ENCODE assay signal across 19 cellular contexts in genomic region chr12:117882181-117882580, GRCh38.
DNase-seq lines count a peak whose midpoint lies in the region; ATAC-seq, FAIRE-seq and TF ChIP-seq lines count a peak whose summit lies in the region.
"Had no signal": no experiment of that assay in that cellular context is flagged by ENCODE, and none has a peak within 500 bp of the region (broad histone marks: within the 10 kb centered on the region; RNA-seq: fewer than 3 reads in every experiment).

No MANE protein-coding gene starts in this region.

- DNase-seq in IMR-90 (no peak), SW480 (ENCODE audit: low spot score) (peak; percentile 42), epithelial cell of esophagus (ENCODE audit: low read depth) (peak; percentile 18), urothelium cell line (ENCODE audit: low spot score) (peak; percentile 18), NCI-H1092 (lab: John Stamatoyannopoulos, UW) (no peak), posterior vena cava (ENCODE audit: low spot score) (no peak), EL (no peak), retina (no peak)
- DNase-seq: ACHN; BE2C; C1 segment of cervical spinal cord; CD4-positive, alpha-beta T cell; DMS153; DMS79; GF-D8; HCEC 1CT; KG1 had no signal

- CTCF ChIA-PET in IMR-90 (lab: Yijun Ruan, JAX): no interaction called here

- no TSS peak for BruUV-seq in IMR-90 (replicated peaks; lab: Mats Ljungman, UMichigan)

- WGBS in IMR-90 (ENCODE audit: extremely low coverage in 2 of 2, insufficient read length in 1 of 2), 2 experiments: no CpG with 5 or more reads among the region's 1 CpG

- no peak overlapping the region for H4K5ac ChIP-seq in IMR-90 (ENCODE audit: low read depth, low read length)

- H4K91ac ChIP-seq in IMR-90 (ENCODE audit: insufficient read depth, low read depth, low read length): no peak overlapping the region

- TF ChIP-seq RAD21 in IMR-90 (IDR thresholded peaks at IDR 0.05; ENCODE audit: low read length): no peak

- POLR2A ChIA-PET in IMR-90 (lab: Charles Lee; ENCODE audit: unreplicated experiment): no interaction called here

- H2AK9ac ChIP-seq in IMR-90 (replicated peaks; ENCODE audit: low read depth, low read length, poor library complexity): no peak overlapping the region

- no peaks in the 10 kb centered on the region for H3K4me1 ChIP-seq in IMR-90 (ENCODE audit: control insufficient read depth, insufficient read depth, low read length)
- H3K4me1 ChIP-seq: BE2C had no signal

- H3K9me1 ChIP-seq in IMR-90 (ENCODE audit: insufficient read depth, low read length): no peaks in the 10 kb centered on the region

- no peak overlapping the region for H3K4ac ChIP-seq in IMR-90 (ENCODE audit: low read depth, low read length)

- H4K8ac ChIP-seq in IMR-90 (ENCODE audit: low read depth in 2 of 2, low read length in 2 of 2): no peak overlapping the region

- no peaks in the 10 kb centered on the region for H3K36me3 ChIP-seq in IMR-90 (ENCODE audit: control insufficient read depth, insufficient read depth, low read length)
- H3K36me3 ChIP-seq: BE2C had no signal

- H2AK5ac ChIP-seq in IMR-90 (ENCODE audit: low read depth, low read length): no peak overlapping the region

- no peak overlapping the region for H2BK120ac ChIP-seq in IMR-90 (ENCODE audit: low read depth, low read length)

- H3K27ac ChIP-seq in IMR-90 (ENCODE audit: insufficient read depth, low read length): no peak overlapping the region

- H3K4me2 ChIP-seq in IMR-90 (ENCODE audit: low read depth, low read length): no peak overlapping the region

- no peaks in the 10 kb centered on the region; the same call in 1 of the 2 replicates for H3K27me3 ChIP-seq in IMR-90 (ENCODE audit: control insufficient read depth, insufficient read depth, low read length)

- no peak for TF ChIP-seq CTCF in IMR-90 (conservative IDR thresholded peaks at IDR 0.05; ENCODE audit: low read depth, low read length)
- no peak for TF ChIP-seq CTCF in epithelial cell of esophagus (IDR thresholded peaks at IDR 0.05; ENCODE audit: insufficient read depth, low read depth, low read length, missing control alignments)

- H3K14ac ChIP-seq in IMR-90 (replicated peaks; ENCODE audit: low read depth, low read length): no peak overlapping the region

- no peak overlapping the region for H2AFZ ChIP-seq in IMR-90 (replicated peaks; ENCODE audit: low read length, poor library complexity)

- H2BK20ac ChIP-seq in IMR-90 (ENCODE audit: low read depth, low read length): no peak overlapping the region

- peak; percentile 50 for FAIRE-seq in urothelium cell line (lab: Jason Lieb, UNC)
- FAIRE-seq: A204.1, H54 had no signal

- no peak overlapping the region for H2BK15ac ChIP-seq in IMR-90 (ENCODE audit: low read depth, low read length)

- H3K18ac ChIP-seq in IMR-90 (ENCODE audit: low read depth, low read length): no peak overlapping the region

- intact Hi-C loops in IMR-90 (cut with micrococcal nuclease): no loop called here
- intact Hi-C loops in posterior vena cava (cut with DNase I): no loop called here

- no peak overlapping the region for H3K9ac ChIP-seq in IMR-90 (ENCODE audit: low read depth, low read length)

- no peak overlapping the region for H3K4me3 ChIP-seq in IMR-90 (ENCODE audit: insufficient read depth, low read depth, low read length)
- H3K4me3 ChIP-seq in epithelial cell of esophagus (ENCODE audit: low read length): no peak overlapping the region

- no peak for TF ChIP-seq POLR2A in IMR-90 (IDR thresholded peaks at IDR 0.05; ENCODE audit: low read depth, low read length)

- no peaks in the 10 kb centered on the region for H3K79me1 ChIP-seq in IMR-90 (ENCODE audit: low read depth in 1 of 2, low read length in 2 of 2)

- no peaks in the 10 kb centered on the region for H3K9me3 ChIP-seq in IMR-90 (ENCODE audit: control insufficient read depth, insufficient read depth, low read length)
- H3K9me3 ChIP-seq: BE2C had no signal

- peak overlapping the region; percentile 26 for H2BK5ac ChIP-seq in IMR-90 (ENCODE audit: low read depth, low read length, poor library complexity, severe bottlenecking)

- ATAC-seq in IMR-90 (ENCODE audit: low read depth): no peak

- no peaks in the 10 kb centered on the region for H4K20me1 ChIP-seq in IMR-90 (ENCODE audit: insufficient read depth, low read length)

- no peak overlapping the region for H3K23ac ChIP-seq in IMR-90 (ENCODE audit: low read depth, low read length)

- in situ Hi-C loops in IMR-90 (cut with MboI; ENCODE audit: low sequenced_read_pairs): no loop called here

- dilution Hi-C loops in IMR-90 (cut with HindIII; ENCODE audit: low sequenced_read_pairs, unreplicated experiment): no loop called here

- H3K56ac ChIP-seq in IMR-90 (ENCODE audit: extremely low read depth, insufficient read depth, low read length): no peak overlapping the region

TF ChIP-seq in IMR-90, 13 proteins besides CTCF, POLR2A, EP300 and RAD21:
- no peak for TF ChIP-seq MAFK (IDR thresholded peaks at IDR 0.05; ENCODE audit: low read depth, low read length)
- TF ChIP-seq BHLHE40 (IDR thresholded peaks at IDR 0.05; ENCODE audit: low read depth, low read length): no peak
- TF ChIP-seq RCOR1 (IDR thresholded peaks at IDR 0.05; ENCODE audit: insufficient replicate concordance, low read length): no peak
- TF ChIP-seq MAZ (IDR thresholded peaks at IDR 0.05; ENCODE audit: borderline replicate concordance, low read depth, low read length): no peak
- no peak for TF ChIP-seq MXI1 (IDR thresholded peaks at IDR 0.05; ENCODE audit: borderline replicate concordance, low read depth, low read length)
- no peak for TF ChIP-seq NFE2L2 (IDR thresholded peaks at IDR 0.05; ENCODE audit: low read depth, low read length)
- TF ChIP-seq, protein P1, sequence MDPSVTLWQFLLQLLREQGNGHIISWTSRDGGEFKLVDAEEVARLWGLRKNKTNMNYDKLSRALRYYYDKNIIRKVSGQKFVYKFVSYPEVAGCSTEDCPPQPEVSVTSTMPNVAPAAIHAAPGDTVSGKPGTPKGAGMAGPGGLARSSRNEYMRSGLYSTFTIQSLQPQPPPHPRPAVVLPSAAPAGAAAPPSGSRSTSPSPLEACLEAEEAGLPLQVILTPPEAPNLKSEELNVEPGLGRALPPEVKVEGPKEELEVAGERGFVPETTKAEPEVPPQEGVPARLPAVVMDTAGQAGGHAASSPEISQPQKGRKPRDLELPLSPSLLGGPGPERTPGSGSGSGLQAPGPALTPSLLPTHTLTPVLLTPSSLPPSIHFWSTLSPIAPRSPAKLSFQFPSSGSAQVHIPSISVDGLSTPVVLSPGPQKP (IDR thresholded peaks at IDR 0.05; ENCODE audit: borderline replicate concordance, low read depth, low read length): no peak
- TF ChIP-seq FOS (IDR thresholded peaks at IDR 0.05; ENCODE audit: low read depth, low read length): no peak
- no peak for TF ChIP-seq CEBPB (IDR thresholded peaks at IDR 0.05; ENCODE audit: low read depth, low read length)
- TF ChIP-seq SMC3 (IDR thresholded peaks at IDR 0.05; ENCODE audit: low read depth, low read length): no peak

Comparison
In these comparisons a context has a peak if more than half of its experiments do, and no peak if none do; other contexts are left out.
1. DNase-seq: peak in SW480 (single experiment), epithelial cell of esophagus (single experiment) and urothelium cell line (single experiment); none in IMR-90 (single experiment), NCI-H1092 (single experiment), posterior vena cava (single experiment), EL (single experiment) and retina (single experiment).